In genomic region chr19:6465663-6466062, GRCh38 we compare ENCODE assay signal across 29 cellular contexts. TPM values are rescaled to one million over a fixed set of nuclear protein-coding genes. Genes with fewer than 3 reads are reported as not detected.
DNase-seq lines count a peak whose midpoint lies in the region; ATAC-seq and TF ChIP-seq lines count a peak whose summit lies in the region.
"Had no signal": no experiment of that assay in that cellular context is flagged by ENCODE, and none has a peak within 500 bp of the region (broad histone marks: within the 10 kb centered on the region; RNA-seq: fewer than 3 reads in every experiment).

No MANE protein-coding gene starts in this region.

- CTCF ChIA-PET in activated B cell treated with CpG ODN at 0.5 μM for 24 hours (lab: Charles Lee) = no interaction called here

- no peak for DNase-seq in activated T-cell treated with anti-CD3 and anti-CD28 coated beads, Interleukin-2, amount 50 U/mL, for 24 hours
- no peak for DNase-seq in activated T-cell treated with anti-CD3 and anti-CD28 coated beads, Interleukin-2, amount 50 U/mL, for 48 hours
- DNase-seq in activated B cell treated with CpG ODN at 0.5 μM for 24 hours (no peak), right atrium auricular region (ENCODE audit: low spot score) (no peak)
- DNase-seq: 8988T; activated CD4-positive, alpha-beta T cell treated with anti-CD3 and anti-CD28 coated beads for 36 hours; activated CD8-positive, alpha-beta memory T cell treated with anti-CD3 and anti-CD28 coated beads for 24 hours; activated gamma-delta T cell; activated naive CD8-positive, alpha-beta T cell treated with anti-CD3 and anti-CD28 coated beads, Interleukin-2, amount 50 U/mL, for 24 hours; DMS 273 treated with DMSO at 0.1 percent for 48 hours; hypothalamus; IMR-90; NCI-H146; nephron progenitor cell; posterior cingulate gyrus; sigmoid colon; stimulated activated naive CD4-positive, alpha-beta T cell; T-helper 2 cell had no signal

- H3K36me3 ChIP-seq in mucosa of rectum (ENCODE audit: control insufficient read depth in 2 of 2, insufficient read depth in 2 of 2, low read length in 2 of 2) (peaks cover 9 to 20% of the 10 kb centered on the region in 2 donors), right atrium auricular region (no peaks in the 10 kb centered on the region)
- H3K36me3 ChIP-seq: sigmoid colon had no signal

- no peak overlapping the region for H3K27ac ChIP-seq in mucosa of rectum (ENCODE audit: low read depth in 2 of 2, low read length in 2 of 2)
- no peak overlapping the region for H3K27ac ChIP-seq in right atrium auricular region
- H3K27ac ChIP-seq: sigmoid colon, SK-N-MC, suprapubic skin had no signal

- no peak overlapping the region for H3K4me3 Mint-ChIP-seq in activated T-cell treated with anti-CD3 and anti-CD28 coated beads, Interleukin-2, amount 50 U/mL, for 24 hours
- H3K4me3 Mint-ChIP-seq in activated B cell treated with CpG ODN at 0.5 μM for 24 hours = peak overlapping the region; percentile 73
- H3K4me3 Mint-ChIP-seq: activated CD4-positive, alpha-beta T cell treated with anti-CD3 and anti-CD28 coated beads for 36 hours; activated naive CD8-positive, alpha-beta T cell treated with anti-CD3 and anti-CD28 coated beads, Interleukin-2, amount 50 U/mL, for 24 hours; nephron progenitor cell had no signal

- peaks cover 10% of the 10 kb centered on the region for H3K4me1 Mint-ChIP-seq in activated T-cell treated with anti-CD3 and anti-CD28 coated beads, Interleukin-2, amount 50 U/mL, for 24 hours (ENCODE audit: low read depth)
- H3K4me1 Mint-ChIP-seq in activated B cell treated with CpG ODN at 0.5 μM for 24 hours = peaks cover 23% of the 10 kb centered on the region
- H3K4me1 Mint-ChIP-seq: activated naive CD8-positive, alpha-beta T cell treated with anti-CD3 and anti-CD28 coated beads, Interleukin-2, amount 50 U/mL, for 24 hours had no signal

- H3K4me1 ChIP-seq in mucosa of rectum (ENCODE audit: control insufficient read depth in 2 of 2, insufficient read depth in 2 of 2, low read length in 2 of 2) (peaks cover 9 to 19% of the 10 kb centered on the region in 2 donors), right atrium auricular region (peaks cover 0 to 11% of the 10 kb centered on the region in 2 donors)

- TF ChIP-seq CTCF in activated B cell treated with CpG ODN at 0.5 μM for 24 hours (IDR thresholded peaks at IDR 0.05) = no peak
- no peak for TF ChIP-seq CTCF in right atrium auricular region (IDR thresholded peaks at IDR 0.05)

- intact Hi-C loops in activated B cell treated with CpG ODN at 0.5 μM for 24 hours (cut with micrococcal nuclease) = no loop called here

- H3K27me3 ChIP-seq in mucosa of rectum (ENCODE audit: control insufficient read depth in 2 of 2, insufficient read depth in 2 of 2, low read length in 2 of 2) (no peaks in the 10 kb centered on the region), right atrium auricular region (peaks cover 5 to 10% of the 10 kb centered on the region in 2 donors)

- H3K4me3 ChIP-seq in mucosa of rectum (ENCODE audit: low read length in 2 of 2) (peak overlapping the region; percentile 70 to 80), right atrium auricular region (no peak overlapping the region)
- H3K4me3 ChIP-seq: SK-N-MC had no signal

- peak overlapping the region; percentile 57 for H3K27ac Mint-ChIP-seq in activated T-cell treated with anti-CD3 and anti-CD28 coated beads, Interleukin-2, amount 50 U/mL, for 24 hours
- peak overlapping the region; percentile 51 for H3K27ac Mint-ChIP-seq in activated B cell treated with CpG ODN at 0.5 μM for 24 hours
- H3K27ac Mint-ChIP-seq: activated naive CD8-positive, alpha-beta T cell treated with anti-CD3 and anti-CD28 coated beads, Interleukin-2, amount 50 U/mL, for 24 hours; nephron progenitor cell had no signal

- no peaks in the 10 kb centered on the region for H3K9me3 Mint-ChIP-seq in activated T-cell treated with anti-CD3 and anti-CD28 coated beads, Interleukin-2, amount 50 U/mL, for 24 hours
- H3K9me3 Mint-ChIP-seq in activated B cell treated with CpG ODN at 0.5 μM for 24 hours = no peaks in the 10 kb centered on the region
- H3K9me3 Mint-ChIP-seq: activated naive CD8-positive, alpha-beta T cell treated with anti-CD3 and anti-CD28 coated beads, Interleukin-2, amount 50 U/mL, for 24 hours; nephron progenitor cell had no signal

- ATAC-seq in activated B cell treated with CpG ODN at 0.5 μM for 24 hours (ENCODE audit: low read depth) = no peak
- no peak for ATAC-seq in HG03135 (IDR thresholded peaks at IDR 0.05; ENCODE audit: unreplicated experiment)
- ATAC-seq in esophagus mucosa = no peak
- no peak for ATAC-seq in GM18502 (IDR thresholded peaks at IDR 0.05; ENCODE audit: poor library complexity, unreplicated experiment)
- ATAC-seq: activated CD4-positive, alpha-beta T cell treated with anti-CD3 and anti-CD28 coated beads for 36 hours; activated naive CD8-positive, alpha-beta T cell treated with anti-CD3 and anti-CD28 coated beads, Interleukin-2, amount 50 U/mL, for 24 hours; left lobe of liver had no signal

- peak overlapping the region in 1 of 2 donors; percentile 95 for H3K9ac ChIP-seq in mucosa of rectum (ENCODE audit: low read depth in 1 of 2, low read length in 2 of 2)

- no peaks in the 10 kb centered on the region for H3K27me3 Mint-ChIP-seq in activated T-cell treated with anti-CD3 and anti-CD28 coated beads, Interleukin-2, amount 50 U/mL, for 24 hours
- H3K27me3 Mint-ChIP-seq in activated B cell treated with CpG ODN at 0.5 μM for 24 hours = peaks cover 3% of the 10 kb centered on the region
- H3K27me3 Mint-ChIP-seq: activated CD4-positive, alpha-beta T cell treated with anti-CD3 and anti-CD28 coated beads for 36 hours; activated naive CD8-positive, alpha-beta T cell treated with anti-CD3 and anti-CD28 coated beads, Interleukin-2, amount 50 U/mL, for 24 hours had no signal

- peaks cover 33% of the 10 kb centered on the region for H3K36me3 Mint-ChIP-seq in activated T-cell treated with anti-CD3 and anti-CD28 coated beads, Interleukin-2, amount 50 U/mL, for 24 hours (ENCODE audit: low read depth)
- H3K36me3 Mint-ChIP-seq in activated B cell treated with CpG ODN at 0.5 μM for 24 hours (ENCODE audit: low read depth) = peaks cover 28% of the 10 kb centered on the region

- H3K9me3 ChIP-seq in mucosa of rectum (ENCODE audit: control insufficient read depth in 2 of 2, low read length in 2 of 2) (no peaks in the 10 kb centered on the region), right atrium auricular region (no peaks in the 10 kb centered on the region)
- H3K9me3 ChIP-seq: sigmoid colon, suprapubic skin had no signal

- POLR2A ChIA-PET in activated B cell treated with CpG ODN at 0.5 μM for 24 hours (lab: Charles Lee) = interaction anchor here (1.2 to 1.8 kb wide), 3 partner anchors 16 to 41 kb away, joined by 5 to 10 read pairs (median 7); partner anchors contain the start of genes DENND1C and KHSRP

RNA-seq across cellular contexts. Expression of gene CRB3, which starts 1.6 kb away (rescaled TPM):
- 8.4 and 8.6 TPM in 2 replicates for total RNA-seq in activated B cell treated with CpG ODN at 0.5 μM for 24 hours
- 1 to 10 TPM in 1 of 2 donors, under 1 TPM in 1; 0.33 to 2.5 TPM for total RNA-seq in right atrium auricular region
- 37.3 TPM for total RNA-seq in esophagus mucosa
- total RNA-seq: dermis microvascular lymphatic vessel endothelial cell, endothelial cell of umbilical vein, IMR-90 had no signal

RNA-seq across cellular contexts. Expression of gene SLC25A23, which starts 6.1 kb away (rescaled TPM):
- total RNA-seq in activated B cell treated with CpG ODN at 0.5 μM for 24 hours (50.1 and 50.4 TPM in 2 replicates), right atrium auricular region (100 to 1,000 TPM in 1 of 2 donors, 10 to 100 TPM in 1; 88.7 to 103 TPM), esophagus mucosa (31.1 TPM)

RNA-seq across cellular contexts. Expression of gene DENND1C, which starts 15.9 kb away (rescaled TPM):
- total RNA-seq in activated B cell treated with CpG ODN at 0.5 μM for 24 hours (90.0 and 95.1 TPM in 2 replicates), right atrium auricular region (under 1 TPM; 0.30 to 0.75 TPM), esophagus mucosa (1.3 TPM)
- total RNA-seq: dermis microvascular lymphatic vessel endothelial cell, endothelial cell of umbilical vein, IMR-90 had no signal

RNA-seq across cellular contexts. Expression of gene SLC25A41, which starts 32.1 kb away (rescaled TPM):
- total RNA-seq in activated B cell treated with CpG ODN at 0.5 μM for 24 hours = 0.40 and 0.69 TPM in 2 replicates
- total RNA-seq in right atrium auricular region = not detected
- 0.36 TPM for total RNA-seq in esophagus mucosa
- total RNA-seq: endothelial cell of umbilical vein, IMR-90, NCI-H460, suprapubic skin, ureter had no signal

RNA-seq across cellular contexts. Expression of gene TUBB4A, which starts 36.4 kb away (rescaled TPM):
- 13.2 and 16.8 TPM in 2 replicates for total RNA-seq in activated B cell treated with CpG ODN at 0.5 μM for 24 hours
- 1 to 10 TPM in 1 of 2 donors, under 1 TPM in 1; 0.83 to 2.3 TPM for total RNA-seq in right atrium auricular region
- 0.12 TPM for total RNA-seq in esophagus mucosa
- total RNA-seq: dermis microvascular lymphatic vessel endothelial cell, endothelial cell of umbilical vein, IMR-90 had no signal

Comparison
In these comparisons a context has a peak if more than half of its experiments do, and no peak if none do; other contexts are left out.
1. H3K4me3 ChIP-seq: peak in mucosa of rectum (2 of 2); none in right atrium auricular region (0 of 2).
2. RNA of gene DENND1C, which starts 15.9 kb away (total RNA-seq): 90.0 to 95.1 TPM in activated B cell treated with CpG ODN at 0.5 μM for 24 hours; 1.3 TPM in esophagus mucosa (single experiment) and 0.30 to 0.75 TPM in right atrium auricular region; every median in the first group is over 10 times any median in the second.